In genomic region chr12:22453511-22453910, GRCh38 we compare ENCODE assay signal across 35 cellular contexts.
"Had no signal": no experiment of that assay in that cellular context is flagged by ENCODE, and none has a peak within 500 bp of the region (broad histone marks: within the 10 kb centered on the region; RNA-seq: fewer than 3 reads in every experiment).

No MANE protein-coding gene starts in this region.

- DNase-seq: activated B cell treated with CpG ODN at 0.5 μM for 24 hours; activated CD4-positive, alpha-beta memory T cell treated with anti-CD3 and anti-CD28 coated beads for 36 hours; activated CD4-positive, alpha-beta T cell treated with anti-CD3 and anti-CD28 coated beads for 4 hours; activated CD4-positive, alpha-beta T cell treated with anti-CD3 and anti-CD28 coated beads, Interleukin-2, amount 10 ng/mL, durations not matched to agents 24 days and 14 days; activated CD4-positive, alpha-beta T cell treated with anti-CD3 and anti-CD28 coated beads, Interleukin-2, amount 50 U/mL, for 1 hour; activated CD4-positive, alpha-beta T cell treated with anti-CD3 and anti-CD28 coated beads, Interleukin-2, amount 50 U/mL, for 4 hours; activated CD4-positive, CD25-positive, alpha-beta regulatory T cell treated with anti-CD3 and anti-CD28 coated beads, Interleukin-2, amount 50 U/mL, for 72 hours; activated CD8-positive, alpha-beta memory T cell treated with anti-CD3 and anti-CD28 coated beads, Interleukin-2, amount 50 U/mL, for 4 hours; activated CD8-positive, alpha-beta T cell treated with anti-CD3 and anti-CD28 coated beads for 36 hours; activated effector memory CD4-positive, alpha-beta T cell treated with anti-CD3 and anti-CD28 coated beads, Interleukin-2, amount 50 U/mL, for 16 hours; activated gamma-delta T cell treated with Interleukin-2 at 50 U/mL for 16 hours; activated naive CD4-positive, alpha-beta T cell; activated naive CD4-positive, alpha-beta T cell treated with anti-CD3 and anti-CD28 coated beads for 36 hours; activated naive CD4-positive, alpha-beta T cell treated with anti-CD3 and anti-CD28 coated beads, Interleukin-2, amount 50 U/mL, for 16 hours; activated naive CD8-positive, alpha-beta T cell treated with anti-CD3 and anti-CD28 coated beads for 36 hours; activated T-cell treated with anti-CD3 and anti-CD28 coated beads for 4 hours; activated T-cell treated with anti-CD3 and anti-CD28 coated beads, Interleukin-2, amount 50 U/mL, for 1 hour; activated T-cell treated with anti-CD3 and anti-CD28 coated beads, Interleukin-2, amount 50 U/mL, for 4 hours; activated T-cell treated with anti-CD3 and anti-CD28 coated beads, Interleukin-2, amount 50 U/mL, for 72 hours; adrenal gland; amniotic stem cell; aorta; body of pancreas; brain microvascular endothelial cell; caudate nucleus; cerebellar nuclear complex; T-cell; T-helper 17 cell had no signal

- H3K27me3 ChIP-seq: adrenal gland, body of pancreas, brain microvascular endothelial cell, breast epithelium, cardiac muscle cell had no signal

- H3K27ac Mint-ChIP-seq: activated B cell treated with CpG ODN at 0.5 μM for 24 hours; activated CD4-positive, alpha-beta memory T cell treated with anti-CD3 and anti-CD28 coated beads for 36 hours; activated CD4-positive, alpha-beta T cell treated with anti-CD3 and anti-CD28 coated beads, Interleukin-2, amount 10 ng/mL, durations not matched to agents 24 days and 14 days; activated CD8-positive, alpha-beta T cell treated with anti-CD3 and anti-CD28 coated beads for 36 hours; activated naive CD4-positive, alpha-beta T cell treated with anti-CD3 and anti-CD28 coated beads for 36 hours; activated naive CD4-positive, alpha-beta T cell treated with anti-CD3 and anti-CD28 coated beads, Interleukin-2, amount 50 U/mL, for 72 hours; activated naive CD8-positive, alpha-beta T cell treated with anti-CD3 and anti-CD28 coated beads for 36 hours; activated T-cell treated with anti-CD3 and anti-CD28 coated beads, Interleukin-2, amount 50 U/mL, for 72 hours; activated T-helper 1 cell treated with anti-CD3 and anti-CD28 coated beads, Interleukin-12 subunit alpha, Interleukin-12 subunit beta, Interleukin-2, Interleukin-4 antibody, amounts not matched to agents 30 ng/mL and 10 ng/mL and 1 ng/mL, durations not matched to agents 14 hours and 24 hours and 36 hours; activated T-helper 17 cell treated with anti-CD3 and anti-CD28 coated beads, Interleukin-2, amount 50 U/mL, for 72 hours; T-cell; T-helper 17 cell had no signal

- H3K9me3 Mint-ChIP-seq: activated B cell treated with CpG ODN at 0.5 μM for 24 hours; activated CD4-positive, alpha-beta memory T cell treated with anti-CD3 and anti-CD28 coated beads for 36 hours; activated CD4-positive, alpha-beta T cell treated with anti-CD3 and anti-CD28 coated beads, Interleukin-2, amount 10 ng/mL, durations not matched to agents 24 days and 14 days; activated CD8-positive, alpha-beta T cell treated with anti-CD3 and anti-CD28 coated beads for 36 hours; activated naive CD4-positive, alpha-beta T cell treated with anti-CD3 and anti-CD28 coated beads for 36 hours; activated naive CD4-positive, alpha-beta T cell treated with anti-CD3 and anti-CD28 coated beads, Interleukin-2, amount 50 U/mL, for 72 hours; activated naive CD8-positive, alpha-beta T cell treated with anti-CD3 and anti-CD28 coated beads for 36 hours; activated T-cell treated with anti-CD3 and anti-CD28 coated beads, Interleukin-2, amount 50 U/mL, for 4 hours; activated T-cell treated with anti-CD3 and anti-CD28 coated beads, Interleukin-2, amount 50 U/mL, for 72 hours; activated T-helper 1 cell treated with anti-CD3 and anti-CD28 coated beads, Interleukin-12 subunit alpha, Interleukin-12 subunit beta, Interleukin-2, Interleukin-4 antibody, amounts not matched to agents 30 ng/mL and 10 ng/mL and 1 ng/mL, durations not matched to agents 14 hours and 24 hours and 36 hours; activated T-helper 17 cell treated with anti-CD3 and anti-CD28 coated beads, Interleukin-2, amount 50 U/mL, for 72 hours; central memory CD8-positive, alpha-beta T cell; T-cell had no signal

- H3K4me1 Mint-ChIP-seq: activated CD4-positive, alpha-beta T cell treated with anti-CD3 and anti-CD28 coated beads, Interleukin-2, amount 10 ng/mL, durations not matched to agents 24 days and 14 days; activated naive CD8-positive, alpha-beta T cell treated with anti-CD3 and anti-CD28 coated beads for 36 hours; activated T-helper 17 cell treated with anti-CD3 and anti-CD28 coated beads, Interleukin-2, amount 50 U/mL, for 72 hours; central memory CD8-positive, alpha-beta T cell; T-cell had no signal

- H3K36me3 ChIP-seq: adrenal gland, brain microvascular endothelial cell, breast epithelium had no signal

- H3K4me3 Mint-ChIP-seq: activated B cell treated with CpG ODN at 0.5 μM for 24 hours; activated CD4-positive, alpha-beta memory T cell treated with anti-CD3 and anti-CD28 coated beads for 36 hours; activated CD4-positive, alpha-beta T cell treated with anti-CD3 and anti-CD28 coated beads, Interleukin-2, amount 10 ng/mL, durations not matched to agents 24 days and 14 days; activated CD8-positive, alpha-beta T cell treated with anti-CD3 and anti-CD28 coated beads for 36 hours; activated naive CD4-positive, alpha-beta T cell treated with anti-CD3 and anti-CD28 coated beads for 36 hours; activated naive CD8-positive, alpha-beta T cell treated with anti-CD3 and anti-CD28 coated beads for 36 hours; activated T-cell treated with anti-CD3 and anti-CD28 coated beads, Interleukin-2, amount 50 U/mL, for 4 hours; activated T-cell treated with anti-CD3 and anti-CD28 coated beads, Interleukin-2, amount 50 U/mL, for 72 hours; activated T-helper 1 cell treated with anti-CD3 and anti-CD28 coated beads, Interleukin-12 subunit alpha, Interleukin-12 subunit beta, Interleukin-2, Interleukin-4 antibody, amounts not matched to agents 30 ng/mL and 10 ng/mL and 1 ng/mL, durations not matched to agents 14 hours and 24 hours and 36 hours; activated T-helper 17 cell treated with anti-CD3 and anti-CD28 coated beads, Interleukin-2, amount 50 U/mL, for 72 hours; central memory CD8-positive, alpha-beta T cell; T-cell; T-helper 17 cell had no signal

- H3K27me3 Mint-ChIP-seq: activated B cell treated with CpG ODN at 0.5 μM for 24 hours; activated CD4-positive, alpha-beta memory T cell treated with anti-CD3 and anti-CD28 coated beads for 36 hours; activated CD4-positive, alpha-beta T cell treated with anti-CD3 and anti-CD28 coated beads, Interleukin-2, amount 10 ng/mL, durations not matched to agents 24 days and 14 days; activated CD8-positive, alpha-beta T cell treated with anti-CD3 and anti-CD28 coated beads for 36 hours; activated naive CD8-positive, alpha-beta T cell treated with anti-CD3 and anti-CD28 coated beads for 36 hours; activated T-helper 17 cell treated with anti-CD3 and anti-CD28 coated beads, Interleukin-2, amount 50 U/mL, for 72 hours; central memory CD8-positive, alpha-beta T cell; T-cell; T-helper 17 cell had no signal

- H3K4me1 ChIP-seq: adrenal gland, body of pancreas, breast epithelium had no signal

- H3K27ac ChIP-seq: adrenal gland, body of pancreas, brain microvascular endothelial cell, breast epithelium, cardiac muscle cell, VCaP had no signal

- H3K9me3 ChIP-seq: body of pancreas, breast epithelium had no signal

- ATAC-seq: activated CD8-positive, alpha-beta T cell treated with anti-CD3 and anti-CD28 coated beads for 36 hours; activated naive CD4-positive, alpha-beta T cell treated with anti-CD3 and anti-CD28 coated beads, Interleukin-2, amount 50 U/mL, for 72 hours; activated T-cell treated with anti-CD3 and anti-CD28 coated beads, Interleukin-2, amount 50 U/mL, for 4 hours; activated T-cell treated with anti-CD3 and anti-CD28 coated beads, Interleukin-2, amount 50 U/mL, for 72 hours; activated T-helper 17 cell treated with anti-CD3 and anti-CD28 coated beads, Interleukin-2, amount 50 U/mL, for 72 hours; body of pancreas; T-cell; T-helper 17 cell had no signal

- H3K36me3 Mint-ChIP-seq: activated naive CD4-positive, alpha-beta T cell treated with anti-CD3 and anti-CD28 coated beads, Interleukin-2, amount 50 U/mL, for 72 hours had no signal

- H3K4me3 ChIP-seq: adrenal gland, body of pancreas, breast epithelium, cardiac muscle cell had no signal
